Comparison of ENCODE assay signal across 8 cellular contexts in genomic region chr13:48412881-48413351, GRCh38. TPM values are rescaled to one million over a fixed set of nuclear protein-coding genes. Genes with fewer than 3 reads are reported as not detected.
DNase-seq lines count a peak whose midpoint lies in the region; ATAC-seq, FAIRE-seq and TF ChIP-seq lines count a peak whose summit lies in the region.

LPAR6 (minus strand) TSS chr13:48413113; CDS start chr13:48412423, 690 bp downstream.

- peak; percentile 92 for FAIRE-seq in GM19239 (lab: Jason Lieb, UNC)

- H3K9ac ChIP-seq in SK-N-MC (ENCODE audit: insufficient read length) = peak within 1 kb of the TSS; percentile 65

- WGBS in upper lobe of left lung, 2 donors = 20 to 22% methylated on average over 4 of the region's 4 CpGs

- H3K27ac ChIP-seq in SK-N-MC (peak within 1 kb of the TSS; percentile 16; the same call in 1 of the 2 replicates), upper lobe of left lung (peak within 1 kb of the TSS; percentile 55 to 86 (median 80))

- H3K9me3 ChIP-seq in SK-N-MC (ENCODE audit: low read depth, low read length) (no peaks in the 10 kb centered on the region), mononuclear cell (ENCODE audit: low read depth, low read length) (no peaks in the 10 kb centered on the region), upper lobe of left lung (no peaks in the 10 kb centered on the region)

- H3K36me3 ChIP-seq in SK-N-MC (ENCODE audit: insufficient read depth, low read length) (peaks cover 18% of the 10 kb centered on the region; the same call in 1 of the 2 replicates), upper lobe of left lung (peaks cover 0 to 6% (median 3%) of the 10 kb centered on the region in 4 donors)

- no peaks in the 10 kb centered on the region for H3K4me1 ChIP-seq in mononuclear cell (ENCODE audit: insufficient read depth, low read length)
- peaks cover 5 to 15% (median 9%) of the 10 kb centered on the region in 4 donors for H3K4me1 ChIP-seq in upper lobe of left lung

- H3K27me3 ChIP-seq in mononuclear cell (ENCODE audit: insufficient read depth, low read length) (no peaks in the 10 kb centered on the region), upper lobe of left lung (no peaks in the 10 kb centered on the region)

- TF ChIP-seq POLR2A in upper lobe of left lung (IDR thresholded peaks at IDR 0.05) = peak in 3 of 4 donors; percentile 42 to 77 (median 75)

- ATAC-seq in upper lobe of left lung (ENCODE audit: low FRiP score in 2 of 2) (peak; percentile 30 to 88), HG02610 (IDR thresholded peaks at IDR 0.05; ENCODE audit: unreplicated experiment) (no peak), GM19467 (IDR thresholded peaks at IDR 0.05; ENCODE audit: unreplicated experiment) (no peak)

- TF ChIP-seq EP300 in upper lobe of left lung (IDR thresholded peaks at IDR 0.05) = peak in 1 of 4 donors; percentile 34

- DNase-seq in GM19239 (ENCODE audit: insufficient read length, low spot score) (no peak), SK-N-MC (ENCODE audit: low read depth, low spot score) (no peak), epithelial cell of esophagus (ENCODE audit: low read depth) (peak; percentile 69), upper lobe of left lung (no peak), SHP77 (lab: John Stamatoyannopoulos, UW) (no peak)

- no peak for TF ChIP-seq CTCF in epithelial cell of esophagus (IDR thresholded peaks at IDR 0.05; ENCODE audit: insufficient read depth, low read depth, low read length, missing control alignments)
- no peak for TF ChIP-seq CTCF in upper lobe of left lung (IDR thresholded peaks at IDR 0.05)

- H3K4me3 ChIP-seq in SK-N-MC (peak within 1 kb of the TSS; percentile 74), epithelial cell of esophagus (ENCODE audit: low read length) (peak within 1 kb of the TSS; percentile 66), mononuclear cell (ENCODE audit: low read length) (peak within 1 kb of the TSS; percentile 55), upper lobe of left lung (peak within 1 kb of the TSS; percentile 18 to 58 (median 46))

RNA-seq across cellular contexts. Expression of gene LPAR6, which starts in this region (rescaled TPM):
- total RNA-seq in mononuclear cell (91.4 TPM), upper lobe of left lung (10 to 100 TPM; 13.8 to 46.1 (median 19.0) TPM)

Comparison
In these comparisons a context has a peak if more than half of its experiments do, and no peak if none do; other contexts are left out.
1. ATAC-seq: peak in upper lobe of left lung (2 of 2); none in HG02610 (single experiment) and GM19467 (single experiment).
2. Peak in every context shown above with its lines, with median percentiles within 50 percentile points of each other: H3K4me3 ChIP-seq.